20 cellular contexts compared by ENCODE assay signal in the genomic region with DNA sequence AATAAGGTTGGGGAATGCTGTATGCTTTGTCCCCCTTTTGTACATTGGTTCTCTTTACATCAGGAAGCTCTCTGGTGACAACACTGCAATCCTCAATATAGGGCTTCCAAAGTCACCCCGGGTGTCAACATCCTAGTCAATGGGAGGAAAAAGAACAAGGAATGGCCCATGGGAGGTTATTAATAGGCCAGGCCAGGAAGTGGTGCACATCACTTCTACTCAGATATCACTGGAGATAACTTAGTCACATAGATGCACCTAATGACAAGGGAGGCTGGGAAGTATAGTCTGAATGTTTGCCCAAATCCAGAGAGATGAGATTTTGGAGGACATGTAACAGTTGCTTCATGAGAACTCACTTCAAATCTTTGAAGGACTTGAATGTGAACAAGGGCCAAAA.
A peak's percentile ranks its signal among the peaks of the same experiment; 100 is the strongest.
DNase-seq lines count a peak whose midpoint lies in the region; ATAC-seq and TF ChIP-seq lines count a peak whose summit lies in the region.
"Had no signal": no experiment of that assay in that cellular context is flagged by ENCODE, and none has a peak within 500 bp of the region (broad histone marks: within the 10 kb centered on the region; RNA-seq: fewer than 3 reads in every experiment).

No MANE protein-coding gene starts in this region.

- H3K9me3 ChIP-seq in breast epithelium (peaks cover 8 to 15% of the 10 kb centered on the region in 2 donors), trophoblast cell (ENCODE audit: insufficient read depth, low read depth, low read length) (peaks cover 2% of the 10 kb centered on the region), psoas muscle (peaks cover 13% of the 10 kb centered on the region), tibial artery (peaks cover 0 to 7% (median 0%) of the 10 kb centered on the region in 3 donors)

- H3K9ac ChIP-seq in trophoblast cell (ENCODE audit: low read length), result no peak overlapping the region
- H3K9ac ChIP-seq: BLaER1 treated with 17β-estradiol and CSF1 and Interleukin-3, amounts not matched to agents 10 nM and 100 nM had no signal

- H3K27me3 Mint-ChIP-seq in MCF 10A (ENCODE audit: insufficient read depth, unreplicated experiment), result peaks cover 10% of the 10 kb centered on the region
- H3K27me3 Mint-ChIP-seq: B cell had no signal

- H3K4me3 ChIP-seq in breast epithelium (no peak overlapping the region), coronary artery (no peak overlapping the region), trophoblast cell (ENCODE audit: low read depth, low read length) (no peak overlapping the region), psoas muscle (no peak overlapping the region), tibial artery (no peak overlapping the region)
- H3K4me3 ChIP-seq: A549; BLaER1 treated with 17β-estradiol and CSF1 and Interleukin-3, amounts not matched to agents 10 nM and 100 nM; GM12878 had no signal

- no peak overlapping the region for H3K18ac ChIP-seq in trophoblast cell (ENCODE audit: low read length)

- no peaks in the 10 kb centered on the region for H3K4me1 Mint-ChIP-seq in MCF 10A (ENCODE audit: insufficient read depth, unreplicated experiment)
- H3K4me1 Mint-ChIP-seq: B cell had no signal

- H3K36me3 Mint-ChIP-seq in MCF 10A (ENCODE audit: insufficient read depth, unreplicated experiment), result no peaks in the 10 kb centered on the region
- H3K36me3 Mint-ChIP-seq: CD8-positive, alpha-beta T cell had no signal

- H3K23ac ChIP-seq in trophoblast cell (ENCODE audit: low read length), result no peak overlapping the region

- DNase-seq in breast epithelium (ENCODE audit: low spot score in 2 of 2) (no peak), MCF 10A (ENCODE audit: unreplicated experiment) (no peak), coronary artery (ENCODE audit: low spot score) (peak; percentile 5), trophoblast cell (no peak), psoas muscle (no peak), T-helper 1 cell (no peak), tibial artery (no peak), T-helper 2 cell (no peak)
- DNase-seq: AML-193; Calu3; CD4-positive, alpha-beta T cell; CD8-positive, alpha-beta T cell; DMS79 treated with DMSO at 0.1 percent for 48 hours; GDM1 had no signal

- intact Hi-C loops in breast epithelium (cut with DNase I; ENCODE audit: low total_unique reads) (no loop called here), MCF 10A (cut with micrococcal nuclease) (no loop called here), psoas muscle (cut with DNase I) (no loop called here), tibial artery (cut with DNase I; ENCODE audit: low total_unique reads) (no loop called here)

- no peak overlapping the region for H3K4me2 ChIP-seq in trophoblast cell (ENCODE audit: low read length)
- H3K4me2 ChIP-seq: A549; BLaER1 treated with 17β-estradiol and CSF1 and Interleukin-3, amounts not matched to agents 10 nM and 100 nM had no signal

- H3K27ac ChIP-seq in breast epithelium (peak overlapping the region; percentile 70 to 79), coronary artery (no peak overlapping the region), trophoblast cell (ENCODE audit: low read depth, low read length) (no peak overlapping the region), psoas muscle (no peak overlapping the region), tibial artery (no peak overlapping the region)
- H3K27ac ChIP-seq: 22Rv1; A549; BLaER1 treated with 17β-estradiol and CSF1 and Interleukin-3, amounts not matched to agents 10 nM and 100 nM; C4-2B had no signal

- H3K4ac ChIP-seq in trophoblast cell (ENCODE audit: low read depth, low read length), result no peak overlapping the region

- H3K27me3 ChIP-seq in breast epithelium (no peaks in the 10 kb centered on the region), trophoblast cell (ENCODE audit: insufficient read depth, low read length) (no peaks in the 10 kb centered on the region), psoas muscle (ENCODE audit: insufficient read depth in 3 of 3, low read length in 2 of 3) (no peaks in the 10 kb centered on the region), tibial artery (no peaks in the 10 kb centered on the region)
- H3K27me3 ChIP-seq: BLaER1 treated with 17β-estradiol and CSF1 and Interleukin-3, amounts not matched to agents 10 nM and 100 nM had no signal

- H2BK5ac ChIP-seq in trophoblast cell (ENCODE audit: low read depth, low read length, poor library complexity), result peak overlapping the region; percentile 39

- H4K12ac ChIP-seq in trophoblast cell (ENCODE audit: low read depth, low read length), result no peak overlapping the region

- no peaks in the 10 kb centered on the region for H3K79me2 ChIP-seq in trophoblast cell (ENCODE audit: control insufficient read depth, insufficient read depth, low read length, poor library complexity)

- POLR2A ChIA-PET in MCF 10A (lab: Yijun Ruan, JAX), result no interaction called here

- H2BK12ac ChIP-seq in trophoblast cell (ENCODE audit: low read length), result peak overlapping the region; percentile 24

- H3K14ac ChIP-seq in trophoblast cell (ENCODE audit: low read length), result no peak overlapping the region

- WGBS in trophoblast cell (ENCODE audit: extremely low coverage, insufficient coverage, insufficient read length), result no CpG with 5 or more reads among the region's 1 CpG
- 52 to 77% (median 60%) methylated on average over 1 of the region's 1 CpG for WGBS in psoas muscle, 3 donors

- TF ChIP-seq POLR2A in breast epithelium (IDR thresholded peaks at IDR 0.05), result no peak

- CTCF ChIA-PET in MCF 10A (lab: Yijun Ruan, JAX), result no interaction called here

- no peak overlapping the region for H2AK5ac ChIP-seq in trophoblast cell (ENCODE audit: low read length)

- H2BK120ac ChIP-seq in trophoblast cell (ENCODE audit: insufficient read depth, low read length, poor library complexity), result no peak overlapping the region

- no peak overlapping the region for H4K8ac ChIP-seq in trophoblast cell (ENCODE audit: low read depth, low read length)

- H3K4me3 Mint-ChIP-seq in MCF 10A (ENCODE audit: unreplicated experiment), result no peak overlapping the region
- H3K4me3 Mint-ChIP-seq: B cell; CD4-positive, alpha-beta T cell; CD8-positive, alpha-beta T cell had no signal

- no peak overlapping the region for H3K27ac Mint-ChIP-seq in MCF 10A (ENCODE audit: low read depth, unreplicated experiment)
- H3K27ac Mint-ChIP-seq: B cell; CD4-positive, alpha-beta T cell; CD8-positive, alpha-beta T cell had no signal

- TF ChIP-seq CTCF in breast epithelium (IDR thresholded peaks at IDR 0.05) (no peak), MCF 10A (IDR thresholded peaks at IDR 0.05; ENCODE audit: unreplicated experiment) (no peak), coronary artery (IDR thresholded peaks at IDR 0.05) (no peak), psoas muscle (IDR thresholded peaks at IDR 0.05) (no peak), tibial artery (IDR thresholded peaks at IDR 0.05) (no peak)

- H3K36me3 ChIP-seq in breast epithelium, result no peaks in the 10 kb centered on the region
- no peaks in the 10 kb centered on the region for H3K36me3 ChIP-seq in trophoblast cell (ENCODE audit: control insufficient read depth in 1 of 2, insufficient read depth in 2 of 2, low read length in 2 of 2)
- H3K36me3 ChIP-seq in psoas muscle (ENCODE audit: insufficient read depth in 1 of 2, low read depth in 1 of 2), result no peaks in the 10 kb centered on the region
- no peaks in the 10 kb centered on the region for H3K36me3 ChIP-seq in tibial artery
- H3K36me3 ChIP-seq: BLaER1 treated with 17β-estradiol and CSF1 and Interleukin-3, amounts not matched to agents 10 nM and 100 nM had no signal

- no peaks in the 10 kb centered on the region for H3K9me3 Mint-ChIP-seq in MCF 10A (ENCODE audit: unreplicated experiment)
- H3K9me3 Mint-ChIP-seq: CD4-positive, alpha-beta T cell had no signal

- no peak overlapping the region for H2AFZ ChIP-seq in trophoblast cell (ENCODE audit: insufficient read depth, low read length, poor library complexity)

- peak; percentile 54 to 72 (median 70) for ATAC-seq in psoas muscle
- ATAC-seq: A549; CD8-positive, alpha-beta T cell; GM12878 had no signal

- no peaks in the 10 kb centered on the region for H3K4me1 ChIP-seq in breast epithelium
- peaks cover 2 to 6% of the 10 kb centered on the region in 2 experiments for H3K4me1 ChIP-seq in trophoblast cell (ENCODE audit: control insufficient read depth in 1 of 2, insufficient read depth in 2 of 2, low read length in 2 of 2)
- H3K4me1 ChIP-seq in psoas muscle, result no peaks in the 10 kb centered on the region
- H3K4me1 ChIP-seq in tibial artery, result no peaks in the 10 kb centered on the region
- H3K4me1 ChIP-seq: A549; BLaER1 treated with 17β-estradiol and CSF1 and Interleukin-3, amounts not matched to agents 10 nM and 100 nM had no signal

- no peak overlapping the region for H4K91ac ChIP-seq in trophoblast cell (ENCODE audit: low read depth, low read length)

- no TSS peak for BruUV-seq in MCF 10A (replicated peaks; lab: Mats Ljungman, UMichigan)

- peaks cover 2% of the 10 kb centered on the region for H3K79me1 ChIP-seq in trophoblast cell (ENCODE audit: low read length)

Comparison
In these comparisons a context has a peak if more than half of its experiments do, and no peak if none do; other contexts are left out.
1. H3K27ac ChIP-seq: peak in breast epithelium (2 of 2); none in coronary artery (0 of 2), trophoblast cell (single experiment), psoas muscle (single experiment) and tibial artery (0 of 2).